Comparison of ENCODE assay signal across 25 cellular contexts in the genomic region with DNA sequence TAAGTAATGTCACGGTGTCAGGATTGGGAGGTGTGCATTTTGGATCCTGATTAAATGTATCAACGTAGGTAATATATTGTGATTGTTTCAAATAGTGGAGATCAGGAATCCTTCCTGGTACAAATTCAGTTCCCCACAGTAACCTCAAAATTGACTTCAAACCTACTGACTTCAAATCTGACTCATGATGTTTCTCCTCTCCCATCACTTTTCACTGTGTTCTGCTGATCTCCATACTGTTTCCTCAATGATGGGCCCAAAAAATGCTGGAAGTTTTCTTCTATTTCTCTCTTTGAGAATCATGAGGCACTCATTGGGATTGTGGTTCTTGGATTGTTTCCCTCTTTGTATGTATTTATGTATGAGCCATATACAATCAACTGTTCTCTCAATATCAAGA.
"Had no signal": no experiment of that assay in that cellular context is flagged by ENCODE, and none has a peak within 500 bp of the region (broad histone marks: within the 10 kb centered on the region; RNA-seq: fewer than 3 reads in every experiment).

No MANE protein-coding gene starts in this region.

- H3K9me3 ChIP-seq: left lung, ovary, psoas muscle, sigmoid colon, stomach, thyroid gland, vagina had no signal

- ATAC-seq: left cardiac atrium; left lung; naive thymus-derived CD4-positive, alpha-beta T cell; psoas muscle; right cardiac atrium; stimulated activated effector memory CD8-positive, alpha-beta T cell treated with anti-CD3 and anti-CD28 coated beads, Interleukin-12 subunit alpha, Interleukin-12 subunit beta, amount 100 ng/mL, for 72 hours had no signal

- H3K4me3 ChIP-seq: dorsolateral prefrontal cortex, heart right ventricle, left lung, ovary, psoas muscle, sigmoid colon, stomach, thyroid gland, vagina had no signal

- H3K27me3 ChIP-seq: dorsolateral prefrontal cortex, heart right ventricle, left lung, ovary, sigmoid colon, stomach, thyroid gland, vagina had no signal

- H3K36me3 ChIP-seq: left lung, ovary, sigmoid colon, stomach, thyroid gland, vagina had no signal

- H3K4me1 ChIP-seq: left lung, psoas muscle, sigmoid colon, thyroid gland, vagina had no signal

- DNase-seq: dorsolateral prefrontal cortex; effector CD4-positive, alpha-beta T cell; foreskin melanocyte; glutamatergic neuron; heart right ventricle; hippocampal formation; left cardiac atrium; left lung; mesendoderm; midbrain; naive thymus-derived CD4-positive, alpha-beta T cell; nucleus accumbens; ovary; posterior cingulate gyrus; psoas muscle; right cardiac atrium; sigmoid colon; stimulated activated CD4-positive, alpha-beta T cell treated with anti-CD3 and anti-CD28 coated beads, Interleukin-2, amount 100 ng/mL, for 24 hours; stimulated activated CD4-positive, alpha-beta T cell treated with anti-CD3 and anti-CD28 coated beads, Interleukin-4, amount 100 ng/mL, for 24 hours; stimulated activated naive CD4-positive, alpha-beta T cell treated with Interleukin-2 at 50 U/mL for 16 hours; stomach; thyroid gland; trophoblast cell had no signal

- H3K27ac ChIP-seq: dorsolateral prefrontal cortex, heart right ventricle, left lung, ovary, psoas muscle, sigmoid colon, stomach, thyroid gland, vagina had no signal
